8 cellular contexts compared by ENCODE assay signal in genomic region chr18:31685097-31686082, GRCh38. TPM values are rescaled to one million over a fixed set of nuclear protein-coding genes. Genes with fewer than 3 reads are reported as not detected.
DNase-seq lines count a peak whose midpoint lies in the region; FAIRE-seq and TF ChIP-seq lines count a peak whose summit lies in the region.

No MANE protein-coding gene starts in this region.

- H3K36me3 ChIP-seq in left ventricle myocardium inferior: no peaks in the 10 kb centered on the region

- intact Hi-C loops in left ventricle myocardium inferior (cut with micrococcal nuclease) (loop anchor here (5.0 kb wide), 1 partner anchor 37 kb away; no protein-coding TSS in a partner anchor), posterior cingulate gyrus (cut with DNase I) (no loop called here)

- peak overlapping the region; percentile 73 for H3K4me3 ChIP-seq in left ventricle myocardium inferior

- H3K27me3 ChIP-seq in left ventricle myocardium inferior (ENCODE audit: low read depth): no peaks in the 10 kb centered on the region

- no peak for FAIRE-seq in H54 (lab: Jason Lieb, UNC)

- TF ChIP-seq CTCF in left ventricle myocardium inferior (IDR thresholded peaks at IDR 0.05; ENCODE audit: borderline replicate concordance): peak; percentile 56

- in situ Hi-C loops in SK-MEL-5 (cut with HindIII; ENCODE audit: low pct_unique_long_range_greater_than_20kb, low sequenced_read_pairs): no loop called here

- H3K27ac ChIP-seq in left ventricle myocardium inferior (replicated peaks): peak overlapping the region; percentile 80

- no peaks in the 10 kb centered on the region for H3K9me3 ChIP-seq in left ventricle myocardium inferior (replicated peaks)

- peak; percentile 33 for TF ChIP-seq POLR2A in GM10847 (IDR thresholded peaks at IDR 0.05; ENCODE audit: extremely low read depth, insufficient read length)
- TF ChIP-seq POLR2A in H54 (IDR thresholded peaks at IDR 0.05; ENCODE audit: low read depth, low read length): no peak

- peak; percentile 26 for DNase-seq in H54 (ENCODE audit: insufficient read length, low spot score)
- DNase-seq in LoVo (ENCODE audit: low spot score): peak; percentile 86
- DNase-seq in SK-MEL-5 (ENCODE audit: low read depth, low spot score): peak; percentile 71
- DNase-seq in amniotic epithelial cell (ENCODE audit: low read depth): peak; percentile 78
- DNase-seq in left ventricle myocardium inferior: peak; percentile 64
- peak; percentile 43 to 96 (median 78) for DNase-seq in posterior cingulate gyrus
- no peak for DNase-seq in OCI-M2 (lab: John Stamatoyannopoulos, UW; ENCODE audit: unreplicated experiment)

- peaks cover 24% of the 10 kb centered on the region for H3K4me1 ChIP-seq in left ventricle myocardium inferior

RNA-seq across cellular contexts. Expression of gene B4GALT6, which starts 1.0 kb away (rescaled TPM):
- total RNA-seq in SK-MEL-5 (2014; rRNA removed; shearing (Covaris generic)): 16.1 and 18.4 TPM in 2 replicates
- polyA plus RNA-seq in SK-MEL-5 (2015; cell fraction: cytosol; rRNA removed): 25.8 and 32.2 TPM in 2 replicates
- polyA plus RNA-seq in SK-MEL-5 (2015; cell fraction: nucleus; rRNA removed): 33.7 and 47.2 TPM in 2 replicates
- total RNA-seq in left ventricle myocardium inferior: 5.3 TPM
